Comparison of ENCODE assay signal across 1 cellular context in genomic region chr1:218478336-218478735, GRCh38.
TF ChIP-seq lines count a peak whose summit lies in the region.

No MANE protein-coding gene starts in this region.

TF ChIP-seq in IMR-90, 13 proteins besides CTCF, POLR2A, EP300 and RAD21:
- no peak for TF ChIP-seq MAFK (IDR thresholded peaks at IDR 0.05; ENCODE audit: low read depth, low read length)
- 0 out of 2 replicates have a peak, but pooled peaks have one; percentile 36 for TF ChIP-seq CEBPB (IDR thresholded peaks at IDR 0.05; ENCODE audit: low read depth, low read length)
